In the genomic region with DNA sequence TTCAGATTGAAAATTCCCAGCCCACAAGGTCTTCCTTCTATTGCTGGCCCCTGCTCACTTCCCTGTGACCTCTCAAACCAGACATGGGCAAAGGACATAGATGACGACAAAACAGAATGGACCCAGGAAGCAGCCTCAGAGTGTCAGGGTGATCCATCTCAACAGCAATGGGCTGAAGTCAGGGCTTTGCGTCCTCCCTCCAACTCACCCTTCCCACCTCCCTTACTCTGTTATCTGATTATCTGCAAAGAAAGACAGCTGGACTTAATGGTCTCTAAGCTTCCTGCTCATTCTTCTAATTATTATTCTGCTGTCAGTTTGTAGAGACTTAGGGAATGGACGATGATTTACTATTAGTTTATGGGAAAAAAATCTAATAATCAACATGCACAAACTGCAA, we compare ENCODE assay signal across 11 cellular contexts.
DNase-seq lines count a peak whose midpoint lies in the region; ATAC-seq and TF ChIP-seq lines count a peak whose summit lies in the region.
"Had no signal": no experiment of that assay in that cellular context is flagged by ENCODE, and none has a peak within 500 bp of the region (broad histone marks: within the 10 kb centered on the region; RNA-seq: fewer than 3 reads in every experiment).

No MANE protein-coding gene starts in this region.

- no peaks in the 10 kb centered on the region for H3K27me3 ChIP-seq in CD8-positive, alpha-beta memory T cell (ENCODE audit: insufficient read depth, low read length, poor library complexity, severe bottlenecking)
- no peaks in the 10 kb centered on the region for H3K27me3 ChIP-seq in brain microvascular endothelial cell (replicated peaks)
- no peaks in the 10 kb centered on the region for H3K27me3 ChIP-seq in aorta (ENCODE audit: control insufficient read depth in 1 of 2, insufficient read depth in 2 of 2, low read length in 1 of 2)

- ATAC-seq in natural killer cell treated with Interleukin-12 subunit alpha and Interleukin-12 subunit beta and Interleukin-15 and Interleukin-18, amount 100 ng/mL, for 72 hours, result no peak
- no peak for ATAC-seq in HG02642 (IDR thresholded peaks at IDR 0.05; ENCODE audit: poor library complexity, unreplicated experiment)
- ATAC-seq in aorta (ENCODE audit: low FRiP score), result no peak
- no peak for ATAC-seq in HG03460 (IDR thresholded peaks at IDR 0.05; ENCODE audit: unreplicated experiment)
- ATAC-seq: left ventricle myocardium superior had no signal

- peaks cover 12 to 66% (median 13%) of the 10 kb centered on the region in 3 donors for H3K36me3 Mint-ChIP-seq in CD8-positive, alpha-beta memory T cell
- no peaks in the 10 kb centered on the region for H3K36me3 Mint-ChIP-seq in natural killer cell treated with Interleukin-12 subunit alpha and Interleukin-12 subunit beta and Interleukin-15 and Interleukin-18, amount 100 ng/mL, for 72 hours

- peaks cover 16% of the 10 kb centered on the region for H3K36me3 ChIP-seq in CD8-positive, alpha-beta memory T cell (ENCODE audit: insufficient read depth, low read length)
- H3K36me3 ChIP-seq in brain microvascular endothelial cell (replicated peaks) (no peaks in the 10 kb centered on the region), aorta (ENCODE audit: control insufficient read depth in 1 of 2, insufficient read depth in 2 of 2, low read length in 1 of 2) (peaks cover 0 to 3% of the 10 kb centered on the region in 2 donors)

- H3K4me3 Mint-ChIP-seq in CD8-positive, alpha-beta memory T cell, result peak overlapping the region in 5 of 7 donors; percentile 38 to 73 (median 67)
- H3K4me3 Mint-ChIP-seq in natural killer cell treated with Interleukin-12 subunit alpha and Interleukin-12 subunit beta and Interleukin-15 and Interleukin-18, amount 100 ng/mL, for 72 hours, result peak overlapping the region; percentile 83

- intact Hi-C loops in aorta (cut with DNase I), result no loop called here

- peaks cover 83 to 97% (median 91%) of the 10 kb centered on the region in 3 donors for H3K4me1 Mint-ChIP-seq in CD8-positive, alpha-beta memory T cell
- H3K4me1 Mint-ChIP-seq in natural killer cell treated with Interleukin-12 subunit alpha and Interleukin-12 subunit beta and Interleukin-15 and Interleukin-18, amount 100 ng/mL, for 72 hours (ENCODE audit: low read depth in 2 of 2), result peaks cover 60 to 73% of the 10 kb centered on the region in 2 donors

- no peak for DNase-seq in CD8-positive, alpha-beta memory T cell
- DNase-seq in NCI-H146 treated with DMSO at 0.1 percent for 48 hours (lab: John Stamatoyannopoulos, UW; ENCODE audit: unreplicated experiment), result peak; percentile 63
- peak; percentile 24 for DNase-seq in brain microvascular endothelial cell
- DNase-seq in natural killer cell treated with Interleukin-12 subunit alpha and Interleukin-12 subunit beta and Interleukin-15 and Interleukin-18, amount 100 ng/mL, for 72 hours (ENCODE audit: low spot score), result no peak
- DNase-seq in aorta, result no peak
- DNase-seq: cerebellar nuclear complex, left ventricle myocardium superior, NCI-H1048 had no signal

- peaks cover 81% of the 10 kb centered on the region for H3K4me1 ChIP-seq in CD8-positive, alpha-beta memory T cell (ENCODE audit: insufficient read depth, low read length)
- peaks cover 0 to 4% of the 10 kb centered on the region in 2 donors for H3K4me1 ChIP-seq in aorta (ENCODE audit: control insufficient read depth in 1 of 2, insufficient read depth in 2 of 2, low read length in 2 of 2)

- TF ChIP-seq CTCF in brain microvascular endothelial cell (IDR thresholded peaks at IDR 0.05; ENCODE audit: low read depth, low read length, missing control alignments), result no peak

- in situ Hi-C loops in brain microvascular endothelial cell (cut with HindIII; ENCODE audit: low pct_ligation_motif_present, low sequenced_read_pairs), result no loop called here

- peak overlapping the region; percentile 86 to 98 (median 95) for H3K27ac Mint-ChIP-seq in CD8-positive, alpha-beta memory T cell
- H3K27ac Mint-ChIP-seq in natural killer cell treated with Interleukin-12 subunit alpha and Interleukin-12 subunit beta and Interleukin-15 and Interleukin-18, amount 100 ng/mL, for 72 hours, result peak overlapping the region; percentile 90 to 95

- peak overlapping the region; percentile 10 for H3K27ac ChIP-seq in CD8-positive, alpha-beta memory T cell (ENCODE audit: low read depth, low read length)
- H3K27ac ChIP-seq in brain microvascular endothelial cell (peak overlapping the region; percentile 8), aorta (ENCODE audit: low read depth in 1 of 2, low read length in 2 of 2) (no peak overlapping the region)
- H3K27ac ChIP-seq: parathyroid adenoma had no signal

- POLR2A ChIA-PET in CD8-positive, alpha-beta memory T cell (lab: Charles Lee), result no interaction called here

- no peaks in the 10 kb centered on the region for H3K9me3 Mint-ChIP-seq in CD8-positive, alpha-beta memory T cell
- no peaks in the 10 kb centered on the region for H3K9me3 Mint-ChIP-seq in natural killer cell treated with Interleukin-12 subunit alpha and Interleukin-12 subunit beta and Interleukin-15 and Interleukin-18, amount 100 ng/mL, for 72 hours

- H3K4me3 ChIP-seq in CD8-positive, alpha-beta memory T cell (ENCODE audit: low read length), result no peak overlapping the region
- H3K4me3 ChIP-seq in brain microvascular endothelial cell (ENCODE audit: low read depth, low read length), result no peak overlapping the region
- H3K4me3 ChIP-seq in aorta (ENCODE audit: low read length in 2 of 2), result no peak overlapping the region

- H3K27me3 Mint-ChIP-seq in CD8-positive, alpha-beta memory T cell, result no peaks in the 10 kb centered on the region
- H3K27me3 Mint-ChIP-seq in natural killer cell treated with Interleukin-12 subunit alpha and Interleukin-12 subunit beta and Interleukin-15 and Interleukin-18, amount 100 ng/mL, for 72 hours, result no peaks in the 10 kb centered on the region

- CTCF ChIA-PET in CD8-positive, alpha-beta memory T cell (lab: Charles Lee), result interaction anchor here (1.2 kb wide), 1 partner anchor 56 kb away, joined by 4 read pairs; no protein-coding TSS in a partner anchor

- H3K9me3 ChIP-seq in CD8-positive, alpha-beta memory T cell (ENCODE audit: low read length), result no peaks in the 10 kb centered on the region
- no peaks in the 10 kb centered on the region for H3K9me3 ChIP-seq in aorta (ENCODE audit: control insufficient read depth, low read length)

- 89 to 90% methylated on average over 3 of the region's 3 CpGs for WGBS in aorta, 2 donors

Comparison
In these comparisons a context has a peak if more than half of its experiments do, and no peak if none do; other contexts are left out.
1. DNase-seq: peak in NCI-H146 treated with DMSO at 0.1 percent for 48 hours (single experiment) and brain microvascular endothelial cell (single experiment); none in CD8-positive, alpha-beta memory T cell (0 of 5), natural killer cell treated with Interleukin-12 subunit alpha and Interleukin-12 subunit beta and Interleukin-15 and Interleukin-18, amount 100 ng/mL, for 72 hours (single experiment) and aorta (0 of 2).
2. H3K27ac ChIP-seq: peak in CD8-positive, alpha-beta memory T cell (single experiment) and brain microvascular endothelial cell (single experiment); none in aorta (0 of 2).